ENCODE assay signal across 12 cellular contexts in the genomic region with DNA sequence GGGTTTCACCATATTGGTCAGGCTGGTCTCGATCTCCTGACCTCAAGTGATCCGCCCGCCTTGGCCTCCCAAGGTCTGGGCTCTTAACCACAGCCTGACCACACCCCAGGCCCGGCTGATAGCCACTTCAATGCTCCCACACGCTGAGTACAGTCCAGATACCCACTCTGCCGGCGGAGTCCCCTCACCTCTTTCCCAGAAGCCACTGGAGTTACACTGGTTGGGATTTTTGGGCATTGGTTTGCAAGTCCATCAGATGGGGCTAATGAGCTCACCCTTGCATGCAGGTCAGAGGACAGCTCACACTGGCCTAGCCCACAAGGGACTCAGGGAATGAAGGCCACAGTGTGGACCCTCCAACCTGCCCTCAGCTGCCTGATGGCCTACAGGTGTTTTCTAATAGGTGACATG.
DNase-seq lines count a peak whose midpoint lies in the region; ATAC-seq and TF ChIP-seq lines count a peak whose summit lies in the region.
"Had no signal": no experiment of that assay in that cellular context is flagged by ENCODE, and none has a peak within 500 bp of the region (broad histone marks: within the 10 kb centered on the region; RNA-seq: fewer than 3 reads in every experiment).

No MANE protein-coding gene starts in this region.

- H3K27ac Mint-ChIP-seq in activated naive CD4-positive, alpha-beta T cell treated with anti-CD3 and anti-CD28 coated beads, Interleukin-2, amount 50 U/mL, for 72 hours = peak overlapping the region; percentile 92 to 97
- peak overlapping the region; percentile 98 to 99 for H3K27ac Mint-ChIP-seq in natural killer cell

- no peaks in the 10 kb centered on the region for H3K9me3 Mint-ChIP-seq in activated naive CD4-positive, alpha-beta T cell treated with anti-CD3 and anti-CD28 coated beads, Interleukin-2, amount 50 U/mL, for 72 hours
- H3K9me3 Mint-ChIP-seq in natural killer cell = peaks cover 0 to 2% of the 10 kb centered on the region in 2 donors

- peaks cover 0 to 31% of the 10 kb centered on the region in 2 donors for H3K36me3 Mint-ChIP-seq in activated naive CD4-positive, alpha-beta T cell treated with anti-CD3 and anti-CD28 coated beads, Interleukin-2, amount 50 U/mL, for 72 hours
- H3K36me3 Mint-ChIP-seq in natural killer cell = no peaks in the 10 kb centered on the region

- ATAC-seq in DND-41 (ENCODE audit: insufficient read depth, low read depth) (no peak), HCT116 (0 out of 2 replicates have a peak, but pooled peaks have one; percentile 18), natural killer cell (no peak), GM18873 (IDR thresholded peaks at IDR 0.05; ENCODE audit: low FRiP score, unreplicated experiment) (no peak)
- no peak for ATAC-seq in activated naive CD4-positive, alpha-beta T cell treated with anti-CD3 and anti-CD28 coated beads, Interleukin-2, amount 50 U/mL, for 72 hours

- H2AFZ ChIP-seq in DND-41 (ENCODE audit: low read depth, low read length) (no peak overlapping the region), HCT116 (ENCODE audit: low read depth, low read length, poor library complexity, severe bottlenecking) (no peak overlapping the region)

- peaks cover 85 to 96% of the 10 kb centered on the region in 2 donors for H3K4me1 Mint-ChIP-seq in natural killer cell

- no peaks in the 10 kb centered on the region for H3K9me2 ChIP-seq in HCT116 (ENCODE audit: insufficient read depth)

- H3K27me3 ChIP-seq in DND-41 (ENCODE audit: insufficient read depth, low read length, poor library complexity) = no peaks in the 10 kb centered on the region
- no peaks in the 10 kb centered on the region for H3K27me3 ChIP-seq in HCT116 (ENCODE audit: insufficient read depth, low read length)
- H3K27me3 ChIP-seq: gastrocnemius medialis, SJSA1 had no signal

- no peaks in the 10 kb centered on the region for H3K36me3 ChIP-seq in DND-41 (ENCODE audit: insufficient read depth, low read length)
- no peaks in the 10 kb centered on the region for H3K36me3 ChIP-seq in HCT116 (ENCODE audit: control insufficient read depth in 1 of 2, insufficient read depth in 2 of 2, low read length in 2 of 2)
- H3K36me3 ChIP-seq: gastrocnemius medialis, SJSA1 had no signal

- intact Hi-C loops in HCT116 (cut with micrococcal nuclease) (no loop called here), natural killer cell (cut with micrococcal nuclease) (loop anchor here (5.0 kb wide), 2 partner anchors 404 to 1129 kb away; no protein-coding TSS in a partner anchor)

- H3K4me2 ChIP-seq in DND-41 (ENCODE audit: insufficient read depth, low read length) (0 out of 2 replicates have a peak overlapping the region, but pooled peaks have one; percentile 70), HCT116 (ENCODE audit: low read length) (no peak overlapping the region)

- no TSS peak for BruUV-seq in HCT116 (replicated peaks; lab: Mats Ljungman, UMichigan)

- POLR2A ChIA-PET in HCT116 (lab: Charles Lee) = no interaction called here

- H3K79me2 ChIP-seq in DND-41 (ENCODE audit: insufficient read depth, low read length) (0 out of 2 replicates have a peak, but pooled peaks cover 8% of the 10 kb centered on the region), HCT116 (ENCODE audit: insufficient read depth, low read length) (no peaks in the 10 kb centered on the region)

- H3K9ac ChIP-seq in DND-41 (ENCODE audit: low read depth, low read length) (no peak overlapping the region), HCT116 (ENCODE audit: low read length) (no peak overlapping the region)

- H4K20me1 ChIP-seq in DND-41 (ENCODE audit: insufficient read depth, low read length) (no peaks in the 10 kb centered on the region), HCT116 (ENCODE audit: insufficient read depth) (no peaks in the 10 kb centered on the region)

- no peak for TF ChIP-seq CTCF in DND-41 (IDR thresholded peaks at IDR 0.05; ENCODE audit: borderline replicate concordance, extremely low read depth, low read length, poor library complexity, severe bottlenecking)
- TF ChIP-seq CTCF in HCT116 (IDR thresholded peaks at IDR 0.05 in 2 of 3, conservative IDR thresholded peaks at IDR 0.05 in 1 of 3; ENCODE audit: borderline replicate concordance in 1 of 3, insufficient read depth in 1 of 3, low read depth in 2 of 3, low read length in 2 of 3) = no peak
- TF ChIP-seq CTCF in natural killer cell (IDR thresholded peaks at IDR 0.05) = no peak

- CTCF ChIA-PET in HCT116 (lab: Charles Lee) = no interaction called here

- H3K9me3 ChIP-seq in DND-41 (ENCODE audit: insufficient read depth, low read length, severe bottlenecking) = no peaks in the 10 kb centered on the region
- H3K9me3 ChIP-seq in HCT116 (ENCODE audit: control insufficient read depth in 1 of 2, insufficient read depth in 1 of 2, low read depth in 1 of 2, low read length in 2 of 2) = no peaks in the 10 kb centered on the region
- H3K9me3 ChIP-seq: gastrocnemius medialis, SJSA1 had no signal

- H3K4me3 Mint-ChIP-seq in natural killer cell = peak overlapping the region; percentile 89

- RAD21 ChIA-PET in HCT116 (lab: Charles Lee; ENCODE audit: low non-redundant PET in 1 of 2, low total read pairs in 2 of 2, uncharacterized antibody in 2 of 2, unreplicated experiment in 2 of 2) = no interaction called here

- H3K27me3 Mint-ChIP-seq in natural killer cell (ENCODE audit: low read depth in 2 of 2) = no peaks in the 10 kb centered on the region

- no peak for TF ChIP-seq RAD21 in HCT116 (IDR thresholded peaks at IDR 0.05; ENCODE audit: low read depth)

- H3K4me3 ChIP-seq in DND-41 (ENCODE audit: low read depth in 1 of 2, low read length in 2 of 2) (no peak overlapping the region), HCT116 (replicated peaks in 1 of 2; ENCODE audit: low read depth in 1 of 2, low read length in 2 of 2) (no peak overlapping the region)
- H3K4me3 ChIP-seq: gastrocnemius medialis, SJSA1 had no signal

- no peak for TF ChIP-seq POLR2A in HCT116 (IDR thresholded peaks at IDR 0.05; ENCODE audit: borderline replicate concordance, extremely low read depth, insufficient read depth, insufficient read length)

- H3K27ac ChIP-seq in DND-41 (ENCODE audit: low read length) (peak overlapping the region; percentile 97), HCT116 (ENCODE audit: low read depth, low read length) (no peak overlapping the region)
- H3K27ac ChIP-seq: SJSA1 had no signal

- peaks cover 68% of the 10 kb centered on the region for H3K4me1 ChIP-seq in DND-41 (ENCODE audit: insufficient read depth, low read length)
- H3K4me1 ChIP-seq in HCT116 (ENCODE audit: control insufficient read depth in 1 of 2, insufficient read depth in 2 of 2, low read length in 2 of 2) = peaks cover 11 to 18% of the 10 kb centered on the region in 2 experiments; a peak in 3 of 4 replicates
- H3K4me1 ChIP-seq: SJSA1 had no signal

- DNase-seq in DND-41 (no peak), HCT116 (ENCODE audit: low read depth, low spot score) (no peak), natural killer cell (no peak), superior temporal gyrus (ENCODE audit: extremely low spot score) (no peak), DMS53 treated with DMSO at 0.1 percent for 48 hours (lab: John Stamatoyannopoulos, UW; ENCODE audit: unreplicated experiment) (no peak), activated gamma-delta T cell (lab: John Stamatoyannopoulos, UW) (no peak)
- no peak for DNase-seq in activated naive CD4-positive, alpha-beta T cell treated with anti-CD3 and anti-CD28 coated beads, Interleukin-2, amount 50 U/mL, for 72 hours (ENCODE audit: low spot score in 2 of 2)
- DNase-seq: DMS153, NCI-H446 treated with DMSO at 0.1 percent for 48 hours had no signal

TF ChIP-seq in HCT116, 20 proteins besides CTCF, POLR2A, EP300 and RAD21 (continues in another document):
- TF ChIP-seq EZH2phosphoT487 (IDR thresholded peaks at IDR 0.05; ENCODE audit: borderline replicate concordance) = no peak
- no peak for TF ChIP-seq ELF1 (IDR thresholded peaks at IDR 0.05; ENCODE audit: borderline replicate concordance, low read depth)
- TF ChIP-seq EZH2 (IDR thresholded peaks at IDR 0.05) = no peak
- TF ChIP-seq POLR2AphosphoS5 (IDR thresholded peaks at IDR 0.05; ENCODE audit: low read depth, low read length) = no peak
- no peak for TF ChIP-seq FOSL1 (IDR thresholded peaks at IDR 0.05; ENCODE audit: low read depth)
- TF ChIP-seq TCF7L2 (IDR thresholded peaks at IDR 0.05; ENCODE audit: borderline replicate concordance, extremely low read depth, insufficient read depth, insufficient read length) = no peak
- TF ChIP-seq CBX3 (IDR thresholded peaks at IDR 0.05; ENCODE audit: low read depth) = no peak
- no peak for TF ChIP-seq SRF (IDR thresholded peaks at IDR 0.05; ENCODE audit: low read depth)
- TF ChIP-seq ZFX (IDR thresholded peaks at IDR 0.05) = no peak
- TF ChIP-seq, protein P1, sequence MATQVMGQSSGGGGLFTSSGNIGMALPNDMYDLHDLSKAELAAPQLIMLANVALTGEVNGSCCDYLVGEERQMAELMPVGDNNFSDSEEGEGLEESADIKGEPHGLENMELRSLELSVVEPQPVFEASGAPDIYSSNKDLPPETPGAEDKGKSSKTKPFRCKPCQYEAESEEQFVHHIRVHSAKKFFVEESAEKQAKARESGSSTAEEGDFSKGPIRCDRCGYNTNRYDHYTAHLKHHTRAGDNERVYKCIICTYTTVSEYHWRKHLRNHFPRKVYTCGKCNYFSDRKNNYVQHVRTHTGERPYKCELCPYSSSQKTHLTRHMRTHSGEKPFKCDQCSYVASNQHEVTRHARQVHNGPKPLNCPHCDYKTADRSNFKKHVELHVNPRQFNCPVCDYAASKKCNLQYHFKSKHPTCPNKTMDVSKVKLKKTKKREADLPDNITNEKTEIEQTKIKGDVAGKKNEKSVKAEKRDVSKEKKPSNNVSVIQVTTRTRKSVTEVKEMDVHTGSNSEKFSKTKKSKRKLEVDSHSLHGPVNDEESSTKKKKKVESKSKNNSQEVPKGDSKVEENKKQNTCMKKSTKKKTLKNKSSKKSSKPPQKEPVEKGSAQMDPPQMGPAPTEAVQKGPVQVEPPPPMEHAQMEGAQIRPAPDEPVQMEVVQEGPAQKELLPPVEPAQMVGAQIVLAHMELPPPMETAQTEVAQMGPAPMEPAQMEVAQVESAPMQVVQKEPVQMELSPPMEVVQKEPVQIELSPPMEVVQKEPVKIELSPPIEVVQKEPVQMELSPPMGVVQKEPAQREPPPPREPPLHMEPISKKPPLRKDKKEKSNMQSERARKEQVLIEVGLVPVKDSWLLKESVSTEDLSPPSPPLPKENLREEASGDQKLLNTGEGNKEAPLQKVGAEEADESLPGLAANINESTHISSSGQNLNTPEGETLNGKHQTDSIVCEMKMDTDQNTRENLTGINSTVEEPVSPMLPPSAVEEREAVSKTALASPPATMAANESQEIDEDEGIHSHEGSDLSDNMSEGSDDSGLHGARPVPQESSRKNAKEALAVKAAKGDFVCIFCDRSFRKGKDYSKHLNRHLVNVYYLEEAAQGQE (IDR thresholded peaks at IDR 0.05; ENCODE audit: low read depth) = no peak
- TF ChIP-seq CEBPB (IDR thresholded peaks at IDR 0.05; ENCODE audit: low read depth) = no peak
- TF ChIP-seq EGR1 (IDR thresholded peaks at IDR 0.05; ENCODE audit: low read depth) = no peak
